Comparison of ENCODE assay signal across 19 cellular contexts in the genomic region with DNA sequence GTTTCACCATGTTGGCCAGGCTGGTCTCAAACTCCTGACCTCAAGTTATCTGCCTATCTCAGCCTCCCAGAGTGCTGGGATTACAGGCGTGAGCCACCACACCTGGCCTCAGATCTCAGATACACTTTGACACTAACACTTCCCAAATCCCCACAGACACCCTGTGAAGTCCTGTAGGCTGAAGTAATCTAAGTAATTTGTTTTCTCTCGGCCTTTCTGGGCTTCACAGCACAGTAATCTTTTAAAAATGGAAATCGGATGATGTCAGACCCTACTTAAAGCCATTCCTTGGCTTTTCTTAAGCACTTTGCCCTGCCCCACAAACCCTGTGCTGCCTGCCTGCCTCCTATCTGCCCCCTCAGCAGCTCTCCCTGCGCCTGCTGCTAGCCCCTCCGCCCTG. TPM values are rescaled to one million over a fixed set of nuclear protein-coding genes. Genes with fewer than 3 reads are reported as not detected.
DNase-seq lines count a peak whose midpoint lies in the region; ATAC-seq lines count a peak whose summit lies in the region.
"Had no signal": no experiment of that assay in that cellular context is flagged by ENCODE, and none has a peak within 500 bp of the region (broad histone marks: within the 10 kb centered on the region; RNA-seq: fewer than 3 reads in every experiment).

No MANE protein-coding gene starts in this region.

- no peak overlapping the region for H3K4me3 Mint-ChIP-seq in activated CD4-positive, alpha-beta T cell treated with anti-CD3 and anti-CD28 coated beads, Interleukin-2, amount 10 ng/mL, durations not matched to agents 7 days and 5 days
- H3K4me3 Mint-ChIP-seq in activated CD4-positive, alpha-beta T cell treated with anti-CD3 and anti-CD28 coated beads for 36 hours, result no peak overlapping the region
- no peak overlapping the region for H3K4me3 Mint-ChIP-seq in T-helper 17 cell
- H3K4me3 Mint-ChIP-seq: activated naive CD4-positive, alpha-beta T cell treated with anti-CD3 and anti-CD28 coated beads, Interleukin-2, amount 10 ng/mL, durations not matched to agents 7 days and 5 days; CD8-positive, alpha-beta T cell had no signal

- ATAC-seq in activated CD4-positive, alpha-beta T cell treated with anti-CD3 and anti-CD28 coated beads for 36 hours, result no peak
- ATAC-seq in T-helper 17 cell, result no peak
- ATAC-seq: CD8-positive, alpha-beta T cell; GM12878 had no signal

- H3K36me3 Mint-ChIP-seq in activated CD4-positive, alpha-beta T cell treated with anti-CD3 and anti-CD28 coated beads, Interleukin-2, amount 10 ng/mL, durations not matched to agents 7 days and 5 days (ENCODE audit: low read depth), result peaks cover 64% of the 10 kb centered on the region
- peaks cover 71% of the 10 kb centered on the region for H3K36me3 Mint-ChIP-seq in activated CD4-positive, alpha-beta T cell treated with anti-CD3 and anti-CD28 coated beads for 36 hours (ENCODE audit: low read depth)
- H3K36me3 Mint-ChIP-seq in T-helper 17 cell (ENCODE audit: low read depth), result peaks cover 21% of the 10 kb centered on the region

- in situ Hi-C loops in HAP-1 (cut with MboI; ENCODE audit: low sequenced_read_pairs), result no loop called here

- peaks cover 94% of the 10 kb centered on the region for H3K36me3 ChIP-seq in HAP-1 (replicated peaks)

- H3K9me3 ChIP-seq in T-helper 17 cell (ENCODE audit: control insufficient read depth, low read length, poor library complexity, severe bottlenecking) (no peaks in the 10 kb centered on the region), HAP-1 (no peaks in the 10 kb centered on the region)
- H3K9me3 ChIP-seq: breast epithelium, esophagus squamous epithelium, upper lobe of left lung had no signal

- intact Hi-C loops in activated CD4-positive, alpha-beta T cell treated with anti-CD3 and anti-CD28 coated beads for 36 hours (cut with DNase I, micrococcal nuclease), result no loop called here

- no peak overlapping the region for H3K4me3 ChIP-seq in HAP-1
- H3K4me3 ChIP-seq: breast epithelium, esophagus squamous epithelium, GM12878, upper lobe of left lung had no signal

- H3K27me3 Mint-ChIP-seq in activated CD4-positive, alpha-beta T cell treated with anti-CD3 and anti-CD28 coated beads, Interleukin-2, amount 10 ng/mL, durations not matched to agents 7 days and 5 days, result no peaks in the 10 kb centered on the region
- H3K27me3 Mint-ChIP-seq in activated CD4-positive, alpha-beta T cell treated with anti-CD3 and anti-CD28 coated beads for 36 hours, result no peaks in the 10 kb centered on the region
- no peaks in the 10 kb centered on the region for H3K27me3 Mint-ChIP-seq in T-helper 17 cell
- H3K27me3 Mint-ChIP-seq: activated naive CD4-positive, alpha-beta T cell treated with anti-CD3 and anti-CD28 coated beads, Interleukin-2, amount 10 ng/mL, durations not matched to agents 7 days and 5 days had no signal

- POLR2A ChIA-PET in activated CD4-positive, alpha-beta T cell treated with anti-CD3 and anti-CD28 coated beads, Interleukin-2, amount 10 ng/mL, durations not matched to agents 7 days and 5 days (lab: Charles Lee), result no interaction called here
- POLR2A ChIA-PET in activated CD4-positive, alpha-beta T cell treated with anti-CD3 and anti-CD28 coated beads for 36 hours (lab: Charles Lee), result no interaction called here

- H3K27ac ChIP-seq in layer of hippocampus (ENCODE audit: low read depth, low read length) (peak overlapping the region; percentile 84), substantia nigra (ENCODE audit: low read depth, low read length, poor library complexity, severe bottlenecking) (peak overlapping the region; percentile 93)
- H3K27ac ChIP-seq: esophagus squamous epithelium, upper lobe of left lung had no signal

- no peaks in the 10 kb centered on the region for H3K9me3 Mint-ChIP-seq in activated CD4-positive, alpha-beta T cell treated with anti-CD3 and anti-CD28 coated beads, Interleukin-2, amount 10 ng/mL, durations not matched to agents 7 days and 5 days
- H3K9me3 Mint-ChIP-seq in activated CD4-positive, alpha-beta T cell treated with anti-CD3 and anti-CD28 coated beads for 36 hours (ENCODE audit: low read depth), result no peaks in the 10 kb centered on the region
- H3K9me3 Mint-ChIP-seq: activated naive CD4-positive, alpha-beta T cell treated with anti-CD3 and anti-CD28 coated beads, Interleukin-2, amount 10 ng/mL, durations not matched to agents 7 days and 5 days; CD8-positive, alpha-beta T cell had no signal

- H3K4me1 ChIP-seq in HAP-1, result no peaks in the 10 kb centered on the region; the same call in 1 of the 2 replicates
- H3K4me1 ChIP-seq: breast epithelium, esophagus squamous epithelium, upper lobe of left lung had no signal

- no peak for DNase-seq in activated CD4-positive, alpha-beta T cell treated with anti-CD3 and anti-CD28 coated beads, Interleukin-2, amount 10 ng/mL, durations not matched to agents 7 days and 5 days
- no peak for DNase-seq in activated CD4-positive, alpha-beta T cell treated with anti-CD3 and anti-CD28 coated beads for 36 hours
- DNase-seq in T-helper 17 cell (no peak), substantia nigra (lab: John Stamatoyannopoulos, UW) (no peak), kidney tubule cell (ENCODE audit: low spot score) (no peak), HAP-1 (ENCODE audit: low spot score in 2 of 2) (no peak), NCI-H526 (lab: John Stamatoyannopoulos, UW) (no peak)
- DNase-seq: activated CD4-positive, CD25-positive, alpha-beta regulatory T cell treated with anti-CD3 and anti-CD28 coated beads, Interleukin-2, amount 50 U/mL, for 72 hours; activated naive CD4-positive, alpha-beta T cell treated with anti-CD3 and anti-CD28 coated beads, Interleukin-2, amount 10 ng/mL, durations not matched to agents 7 days and 5 days; CD8-positive, alpha-beta T cell; esophagus squamous epithelium; Karpas-422; NCI-H1417; NK-92 treated with Interleukin-12 subunit alpha and Interleukin-12 subunit beta, amount 100 ng/mL, for 24 hours; stimulated activated CD4-positive, alpha-beta T cell treated with anti-CD3 and anti-CD28 coated beads, Interleukin-4, amount 100 ng/mL, for 4 hours; upper lobe of left lung had no signal

- CTCF ChIA-PET in activated CD4-positive, alpha-beta T cell treated with anti-CD3 and anti-CD28 coated beads, Interleukin-2, amount 10 ng/mL, durations not matched to agents 7 days and 5 days (lab: Charles Lee), result no interaction called here
- CTCF ChIA-PET in activated CD4-positive, alpha-beta T cell treated with anti-CD3 and anti-CD28 coated beads for 36 hours (lab: Charles Lee), result interaction anchor here (0.5 kb wide), 1 partner anchor 925 kb away, joined by 3 read pairs; no protein-coding TSS in a partner anchor

- H3K4me1 Mint-ChIP-seq in activated CD4-positive, alpha-beta T cell treated with anti-CD3 and anti-CD28 coated beads, Interleukin-2, amount 10 ng/mL, durations not matched to agents 7 days and 5 days, result peaks cover 20% of the 10 kb centered on the region
- H3K4me1 Mint-ChIP-seq in activated CD4-positive, alpha-beta T cell treated with anti-CD3 and anti-CD28 coated beads for 36 hours, result peaks cover 43% of the 10 kb centered on the region
- H3K4me1 Mint-ChIP-seq in T-helper 17 cell, result peaks cover 28% of the 10 kb centered on the region

- H3K27ac Mint-ChIP-seq in activated CD4-positive, alpha-beta T cell treated with anti-CD3 and anti-CD28 coated beads, Interleukin-2, amount 10 ng/mL, durations not matched to agents 7 days and 5 days, result peak overlapping the region; percentile 76
- H3K27ac Mint-ChIP-seq in activated CD4-positive, alpha-beta T cell treated with anti-CD3 and anti-CD28 coated beads for 36 hours, result no peak overlapping the region
- peak overlapping the region; percentile 70 for H3K27ac Mint-ChIP-seq in T-helper 17 cell
- H3K27ac Mint-ChIP-seq: activated naive CD4-positive, alpha-beta T cell treated with anti-CD3 and anti-CD28 coated beads, Interleukin-2, amount 10 ng/mL, durations not matched to agents 7 days and 5 days had no signal

- H3K27me3 ChIP-seq in layer of hippocampus (ENCODE audit: control insufficient read depth, insufficient read depth, low read length) (no peaks in the 10 kb centered on the region), HAP-1 (ENCODE audit: low read depth) (no peaks in the 10 kb centered on the region)
- H3K27me3 ChIP-seq: breast epithelium, esophagus squamous epithelium, upper lobe of left lung had no signal

RNA-seq across cellular contexts. Expression of gene ATIC, which starts 16.2 kb away (rescaled TPM):
- total RNA-seq in activated CD4-positive, alpha-beta T cell treated with anti-CD3 and anti-CD28 coated beads, Interleukin-2, amount 10 ng/mL, durations not matched to agents 7 days and 5 days, result 100 to 1,000 TPM; 143 to 179 TPM
- 100 to 1,000 TPM; 300 to 310 TPM for total RNA-seq in activated CD4-positive, alpha-beta T cell treated with anti-CD3 and anti-CD28 coated beads for 36 hours
- total RNA-seq in T-helper 17 cell, result 10 to 100 TPM; 60.1 to 61.7 TPM
